Comparison of ENCODE assay signal across 1 cellular context in the genomic region with DNA sequence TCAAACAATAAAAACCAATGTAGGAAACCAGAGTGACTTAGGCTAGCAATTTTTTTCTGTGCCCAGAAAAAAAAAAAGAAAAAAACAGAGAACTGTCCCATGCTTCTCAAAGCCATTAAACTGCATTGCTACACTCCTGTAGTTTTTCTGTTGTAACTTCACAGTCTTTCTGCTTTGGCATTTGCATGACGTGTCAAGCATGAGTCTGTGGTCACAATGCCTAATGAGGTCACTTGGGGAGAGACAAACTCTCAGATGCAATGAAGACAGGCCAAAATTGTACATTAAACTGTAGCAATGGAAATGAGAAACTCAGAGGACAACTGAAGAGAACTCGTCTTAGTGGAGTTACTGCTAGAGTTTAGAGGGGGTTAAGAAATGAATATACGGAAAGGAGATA.
TF ChIP-seq lines count a peak whose summit lies in the region.

No MANE protein-coding gene starts in this region.

TF ChIP-seq in H1, 55 proteins besides CTCF, POLR2A, EP300 and RAD21:
- TF ChIP-seq GTF2F1 (IDR thresholded peaks at IDR 0.05; ENCODE audit: borderline replicate concordance, low read depth, low read length), result no peak
- no peak for TF ChIP-seq ZNF274 (IDR thresholded peaks at IDR 0.05; ENCODE audit: borderline replicate concordance, extremely low read depth, low read length)
- TF ChIP-seq KDM1A (IDR thresholded peaks at IDR 0.05; ENCODE audit: borderline replicate concordance, low read length), result no peak
- TF ChIP-seq HDAC2 (IDR thresholded peaks at IDR 0.05; ENCODE audit: borderline replicate concordance in 1 of 2, low read depth in 2 of 2, low read length in 2 of 2), result no peak
- TF ChIP-seq CREB1 (IDR thresholded peaks at IDR 0.05), result no peak
- TF ChIP-seq, protein P1, sequence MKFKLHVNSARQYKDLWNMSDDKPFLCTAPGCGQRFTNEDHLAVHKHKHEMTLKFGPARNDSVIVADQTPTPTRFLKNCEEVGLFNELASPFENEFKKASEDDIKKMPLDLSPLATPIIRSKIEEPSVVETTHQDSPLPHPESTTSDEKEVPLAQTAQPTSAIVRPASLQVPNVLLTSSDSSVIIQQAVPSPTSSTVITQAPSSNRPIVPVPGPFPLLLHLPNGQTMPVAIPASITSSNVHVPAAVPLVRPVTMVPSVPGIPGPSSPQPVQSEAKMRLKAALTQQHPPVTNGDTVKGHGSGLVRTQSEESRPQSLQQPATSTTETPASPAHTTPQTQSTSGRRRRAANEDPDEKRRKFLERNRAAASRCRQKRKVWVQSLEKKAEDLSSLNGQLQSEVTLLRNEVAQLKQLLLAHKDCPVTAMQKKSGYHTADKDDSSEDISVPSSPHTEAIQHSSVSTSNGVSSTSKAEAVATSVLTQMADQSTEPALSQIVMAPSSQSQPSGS (IDR thresholded peaks at IDR 0.05; ENCODE audit: low read length), result no peak
- TF ChIP-seq SIX5 (IDR thresholded peaks at IDR 0.05; ENCODE audit: low read depth, low read length), result no peak
- no peak for TF ChIP-seq EGR1 (IDR thresholded peaks at IDR 0.05; ENCODE audit: borderline replicate concordance, low read depth, low read length)
